Comparison of ENCODE assay signal across 25 cellular contexts in genomic region chr4:66653937-66654336, GRCh38.
"Had no signal": no experiment of that assay in that cellular context is flagged by ENCODE, and none has a peak within 500 bp of the region (broad histone marks: within the 10 kb centered on the region; RNA-seq: fewer than 3 reads in every experiment).

No MANE protein-coding gene starts in this region.

- H3K36me3 Mint-ChIP-seq: activated CD4-positive, alpha-beta memory T cell treated with anti-CD3 and anti-CD28 coated beads for 36 hours; activated naive CD4-positive, alpha-beta T cell treated with anti-CD3 and anti-CD28 coated beads, Interleukin-2, amount 10 ng/mL, durations not matched to agents 7 days and 5 days; activated naive CD8-positive, alpha-beta T cell treated with anti-CD3 and anti-CD28 coated beads, Interleukin-2, amount 10 ng/mL, durations not matched to agents 7 days and 5 days; mesothelial cell of epicardium; naive thymus-derived CD4-positive, alpha-beta T cell; stimulated activated naive B cell treated with anti-CD40 and anti-IgM and Interleukin-4, amounts not matched to agents 10 μg/mL and 1 μg/mL and 100 μg/mL, for 72 hours had no signal

- H3K27ac Mint-ChIP-seq: activated CD4-positive, alpha-beta memory T cell treated with anti-CD3 and anti-CD28 coated beads for 36 hours; activated naive CD4-positive, alpha-beta T cell treated with anti-CD3 and anti-CD28 coated beads, Interleukin-2, amount 10 ng/mL, durations not matched to agents 7 days and 5 days; activated naive CD8-positive, alpha-beta T cell treated with anti-CD3 and anti-CD28 coated beads, Interleukin-2, amount 10 ng/mL, durations not matched to agents 7 days and 5 days; activated T-helper 1 cell treated with anti-CD3 and anti-CD28 coated beads, Interleukin-12 subunit alpha, Interleukin-12 subunit beta, Interleukin-2, Interleukin-4 antibody, amounts not matched to agents 30 ng/mL and 10 ng/mL and 1 ng/mL, durations not matched to agents 14 hours and 24 hours and 36 hours; effector memory CD8-positive, alpha-beta T cell; mesothelial cell of epicardium; naive thymus-derived CD4-positive, alpha-beta T cell; stimulated activated naive B cell treated with anti-CD40 and anti-IgM and Interleukin-4, amounts not matched to agents 10 μg/mL and 1 μg/mL and 100 μg/mL, for 72 hours; T-helper 1 cell treated with Interleukin-12 subunit alpha and Interleukin-12 subunit beta and Interleukin-4 antibody, amounts not matched to agents 30 μg/mL and 1 μg/mL, for 36 hours had no signal

- H3K27me3 Mint-ChIP-seq: activated CD4-positive, alpha-beta memory T cell treated with anti-CD3 and anti-CD28 coated beads for 36 hours; activated naive CD4-positive, alpha-beta T cell treated with anti-CD3 and anti-CD28 coated beads, Interleukin-2, amount 10 ng/mL, durations not matched to agents 7 days and 5 days; activated naive CD8-positive, alpha-beta T cell treated with anti-CD3 and anti-CD28 coated beads, Interleukin-2, amount 10 ng/mL, durations not matched to agents 7 days and 5 days; effector memory CD8-positive, alpha-beta T cell; naive thymus-derived CD4-positive, alpha-beta T cell; stimulated activated naive B cell treated with anti-CD40 and anti-IgM and Interleukin-4, amounts not matched to agents 10 μg/mL and 1 μg/mL and 100 μg/mL, for 72 hours had no signal

- H3K4me1 Mint-ChIP-seq: activated naive CD4-positive, alpha-beta T cell treated with anti-CD3 and anti-CD28 coated beads, Interleukin-2, amount 10 ng/mL, durations not matched to agents 7 days and 5 days; activated naive CD8-positive, alpha-beta T cell treated with anti-CD3 and anti-CD28 coated beads, Interleukin-2, amount 10 ng/mL, durations not matched to agents 7 days and 5 days; naive thymus-derived CD4-positive, alpha-beta T cell; stimulated activated naive B cell treated with anti-CD40 and anti-IgM and Interleukin-4, amounts not matched to agents 10 μg/mL and 1 μg/mL and 100 μg/mL, for 72 hours had no signal

- H3K9me3 Mint-ChIP-seq: activated naive CD8-positive, alpha-beta T cell treated with anti-CD3 and anti-CD28 coated beads, Interleukin-2, amount 10 ng/mL, durations not matched to agents 7 days and 5 days; activated T-helper 1 cell treated with anti-CD3 and anti-CD28 coated beads, Interleukin-12 subunit alpha, Interleukin-12 subunit beta, Interleukin-2, Interleukin-4 antibody, amounts not matched to agents 30 ng/mL and 10 ng/mL and 1 ng/mL, durations not matched to agents 14 hours and 24 hours and 36 hours; mesothelial cell of epicardium; T-helper 1 cell treated with Interleukin-12 subunit alpha and Interleukin-12 subunit beta and Interleukin-4 antibody, amounts not matched to agents 30 μg/mL and 1 μg/mL, for 36 hours had no signal

- H3K4me3 Mint-ChIP-seq: activated CD4-positive, alpha-beta memory T cell treated with anti-CD3 and anti-CD28 coated beads for 36 hours; activated naive CD4-positive, alpha-beta T cell treated with anti-CD3 and anti-CD28 coated beads, Interleukin-2, amount 10 ng/mL, durations not matched to agents 7 days and 5 days; activated naive CD8-positive, alpha-beta T cell treated with anti-CD3 and anti-CD28 coated beads, Interleukin-2, amount 10 ng/mL, durations not matched to agents 7 days and 5 days; activated T-helper 1 cell treated with anti-CD3 and anti-CD28 coated beads, Interleukin-12 subunit alpha, Interleukin-12 subunit beta, Interleukin-2, Interleukin-4 antibody, amounts not matched to agents 30 ng/mL and 10 ng/mL and 1 ng/mL, durations not matched to agents 14 hours and 24 hours and 36 hours; effector memory CD8-positive, alpha-beta T cell; mesothelial cell of epicardium; naive thymus-derived CD4-positive, alpha-beta T cell; stimulated activated naive B cell treated with anti-CD40 and anti-IgM and Interleukin-4, amounts not matched to agents 10 μg/mL and 1 μg/mL and 100 μg/mL, for 72 hours; T-helper 1 cell treated with Interleukin-12 subunit alpha and Interleukin-12 subunit beta and Interleukin-4 antibody, amounts not matched to agents 30 μg/mL and 1 μg/mL, for 36 hours had no signal

- DNase-seq: activated CD4-positive, alpha-beta memory T cell treated with anti-CD3 and anti-CD28 coated beads for 36 hours; activated CD4-positive, alpha-beta T cell treated with anti-CD3 and anti-CD28 coated beads for 4 hours; activated CD8-positive, alpha-beta memory T cell treated with anti-CD3 and anti-CD28 coated beads, Interleukin-2, amount 50 U/mL, for 4 hours; activated effector memory CD4-positive, alpha-beta T cell treated with anti-CD3 and anti-CD28 coated beads, Interleukin-2, amount 50 U/mL, for 16 hours; activated naive CD4-positive, alpha-beta T cell treated with anti-CD3 and anti-CD28 coated beads, Interleukin-2, amount 10 ng/mL, durations not matched to agents 7 days and 5 days; activated naive CD8-positive, alpha-beta T cell treated with anti-CD3 and anti-CD28 coated beads, Interleukin-2, amount 10 ng/mL, durations not matched to agents 7 days and 5 days; activated T-cell treated with anti-CD3 and anti-CD28 coated beads, Interleukin-2, amount 50 U/mL, for 1 hour; amniotic stem cell; central memory CD4-positive, alpha-beta T cell; effector memory CD8-positive, alpha-beta T cell; head of caudate nucleus; hippocampal formation; naive thymus-derived CD4-positive, alpha-beta T cell; psoas muscle; sigmoid colon; stimulated activated CD4-positive, alpha-beta T cell treated with anti-CD3 and anti-CD28 coated beads, Interleukin-15, amount 100 ng/mL, for 24 hours; stimulated activated CD4-positive, alpha-beta T cell treated with anti-CD3 and anti-CD28 coated beads, Interleukin-2, amount 100 ng/mL, for 24 hours; stimulated activated naive B cell treated with anti-CD40 and anti-IgM and Interleukin-4, amounts not matched to agents 10 μg/mL and 1 μg/mL and 100 μg/mL, for 72 hours; stomach; T-helper 9 cell; tibial artery; upper lobe of right lung had no signal

- ATAC-seq: effector memory CD8-positive, alpha-beta T cell; naive thymus-derived CD4-positive, alpha-beta T cell; psoas muscle; stimulated activated naive B cell treated with anti-CD40 and anti-IgM and Interleukin-4, amounts not matched to agents 10 μg/mL and 1 μg/mL and 100 μg/mL, for 72 hours; upper lobe of right lung had no signal
